In the genomic region with DNA sequence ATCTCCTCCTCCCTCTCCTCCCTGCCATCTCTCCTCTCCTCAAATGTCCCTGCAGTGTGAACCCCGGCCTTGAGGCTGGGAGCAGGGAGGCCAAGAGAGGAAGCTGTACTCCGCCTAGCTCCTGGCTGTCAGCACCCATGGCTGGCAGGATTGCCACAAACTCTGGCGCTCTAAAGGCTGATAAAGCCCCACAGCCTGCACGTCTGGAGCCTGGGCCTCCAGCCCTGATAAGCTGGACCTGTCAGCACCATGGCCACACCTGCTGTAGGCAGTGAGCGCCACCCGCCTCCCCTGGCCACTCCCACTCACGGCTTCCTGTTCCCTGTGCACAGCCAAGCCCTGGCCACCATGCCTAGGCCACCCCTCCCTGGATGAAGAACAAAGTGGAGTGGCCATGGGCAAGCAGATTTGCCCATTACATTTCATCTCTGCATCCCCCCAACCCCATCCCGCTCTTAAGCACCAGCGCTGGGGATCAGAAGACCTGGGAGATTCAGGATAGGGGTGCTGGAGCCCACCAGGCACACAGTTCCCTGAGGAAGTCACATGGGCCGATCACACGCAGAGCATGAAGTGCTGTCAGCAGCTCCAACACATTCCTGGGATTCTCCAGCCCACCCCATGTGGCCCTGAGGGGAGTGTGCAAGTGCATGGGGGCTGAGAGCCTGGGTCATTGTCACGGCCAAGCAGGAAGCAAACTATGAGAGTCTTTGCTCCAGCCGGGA, we compare ENCODE assay signal across 1 cellular context.
TF ChIP-seq lines count a peak whose summit lies in the region.

No MANE protein-coding gene starts in this region.

TF ChIP-seq in K562, 482 proteins besides CTCF, POLR2A, EP300 and RAD21 (continues in another document):
- peak; percentile 98 for TF ChIP-seq TCF3 (CRISPR knock-in tag; IDR thresholded peaks at IDR 0.05)
- no peak for TF ChIP-seq BRF1 (IDR thresholded peaks at IDR 0.05; ENCODE audit: borderline replicate concordance, extremely low read depth, insufficient read length)
- 0 out of 2 replicates have a peak, but pooled peaks have one; percentile 54 for TF ChIP-seq RHOXF2B (CRISPR knock-in tag; conservative IDR thresholded peaks at IDR 0.05)
- 0 out of 2 replicates have a peak, but pooled peaks have one; percentile 12 for TF ChIP-seq PTRF (tag; IDR thresholded peaks at IDR 0.05)
- peak; percentile 66; the same call in 1 of the 2 replicates for TF ChIP-seq TARDBP (IDR thresholded peaks at IDR 0.05)
- TF ChIP-seq RBFOX2 (IDR thresholded peaks at IDR 0.05; ENCODE audit: low read depth, low read length): peak; percentile 78
- TF ChIP-seq, protein P1, sequence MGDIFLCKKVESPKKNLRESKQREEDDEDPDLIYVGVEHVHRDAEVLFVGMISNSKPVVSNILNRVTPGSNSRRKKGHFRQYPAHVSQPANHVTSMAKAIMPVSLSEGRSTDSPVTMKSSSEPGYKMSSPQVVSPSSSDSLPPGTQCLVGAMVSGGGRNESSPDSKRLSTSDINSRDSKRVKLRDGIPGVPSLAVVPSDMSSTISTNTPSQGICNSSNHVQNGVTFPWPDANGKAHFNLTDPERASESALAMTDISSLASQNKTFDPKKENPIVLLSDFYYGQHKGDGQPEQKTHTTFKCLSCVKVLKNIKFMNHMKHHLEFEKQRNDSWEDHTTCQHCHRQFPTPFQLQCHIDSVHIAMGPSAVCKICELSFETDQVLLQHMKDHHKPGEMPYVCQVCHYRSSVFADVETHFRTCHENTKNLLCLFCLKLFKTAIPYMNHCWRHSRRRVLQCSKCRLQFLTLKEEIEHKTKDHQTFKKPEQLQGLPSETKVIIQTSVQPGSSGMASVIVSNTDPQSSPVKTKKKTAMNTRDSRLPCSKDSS (IDR thresholded peaks at IDR 0.05; ENCODE audit: low read depth, partially characterized antibody): no peak
- TF ChIP-seq, protein P2, sequence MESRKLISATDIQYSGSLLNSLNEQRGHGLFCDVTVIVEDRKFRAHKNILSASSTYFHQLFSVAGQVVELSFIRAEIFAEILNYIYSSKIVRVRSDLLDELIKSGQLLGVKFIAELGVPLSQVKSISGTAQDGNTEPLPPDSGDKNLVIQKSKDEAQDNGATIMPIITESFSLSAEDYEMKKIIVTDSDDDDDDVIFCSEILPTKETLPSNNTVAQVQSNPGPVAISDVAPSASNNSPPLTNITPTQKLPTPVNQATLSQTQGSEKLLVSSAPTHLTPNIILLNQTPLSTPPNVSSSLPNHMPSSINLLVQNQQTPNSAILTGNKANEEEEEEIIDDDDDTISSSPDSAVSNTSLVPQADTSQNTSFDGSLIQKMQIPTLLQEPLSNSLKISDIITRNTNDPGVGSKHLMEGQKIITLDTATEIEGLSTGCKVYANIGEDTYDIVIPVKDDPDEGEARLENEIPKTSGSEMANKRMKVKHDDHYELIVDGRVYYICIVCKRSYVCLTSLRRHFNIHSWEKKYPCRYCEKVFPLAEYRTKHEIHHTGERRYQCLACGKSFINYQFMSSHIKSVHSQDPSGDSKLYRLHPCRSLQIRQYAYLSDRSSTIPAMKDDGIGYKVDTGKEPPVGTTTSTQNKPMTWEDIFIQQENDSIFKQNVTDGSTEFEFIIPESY (CRISPR knock-in tag; IDR thresholded peaks at IDR 0.05): peak; percentile 59
- peak; percentile 87 for TF ChIP-seq MYC (IDR thresholded peaks at IDR 0.05; ENCODE audit: low read depth, low read length)
- TF ChIP-seq MYC (CRISPR knock-in tag; IDR thresholded peaks at IDR 0.05; ENCODE audit: borderline replicate concordance, low read depth): peak; percentile 23; the same call in 1 of the 2 replicates
- TF ChIP-seq, protein P3, sequence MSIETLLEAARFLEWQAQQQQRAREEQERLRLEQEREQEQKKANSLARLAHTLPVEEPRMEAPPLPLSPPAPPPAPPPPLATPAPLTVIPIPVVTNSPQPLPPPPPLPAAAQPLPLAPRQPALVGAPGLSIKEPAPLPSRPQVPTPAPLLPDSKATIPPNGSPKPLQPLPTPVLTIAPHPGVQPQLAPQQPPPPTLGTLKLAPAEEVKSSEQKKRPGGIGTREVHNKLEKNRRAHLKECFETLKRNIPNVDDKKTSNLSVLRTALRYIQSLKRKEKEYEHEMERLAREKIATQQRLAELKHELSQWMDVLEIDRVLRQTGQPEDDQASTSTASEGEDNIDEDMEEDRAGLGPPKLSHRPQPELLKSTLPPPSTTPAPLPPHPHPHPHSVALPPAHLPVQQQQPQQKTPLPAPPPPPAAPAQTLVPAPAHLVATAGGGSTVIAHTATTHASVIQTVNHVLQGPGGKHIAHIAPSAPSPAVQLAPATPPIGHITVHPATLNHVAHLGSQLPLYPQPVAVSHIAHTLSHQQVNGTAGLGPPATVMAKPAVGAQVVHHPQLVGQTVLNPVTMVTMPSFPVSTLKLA (conservative IDR thresholded peaks at IDR 0.05): peak; percentile 73 to 87
- TF ChIP-seq ZNF134 (CRISPR knock-in tag; conservative IDR thresholded peaks at IDR 0.05): peak; percentile 8
- 0 out of 2 replicates have a peak, but pooled peaks have one; percentile 29 for TF ChIP-seq GABPB1 (CRISPR knock-in tag; IDR thresholded peaks at IDR 0.05)
- TF ChIP-seq ZC3H11A (IDR thresholded peaks at IDR 0.05; ENCODE audit: low read depth, low read length): no peak
- TF ChIP-seq MEF2D (tag; conservative IDR thresholded peaks at IDR 0.05; ENCODE audit: low read depth): peak; percentile 68; the same call in 1 of the 2 replicates
- TF ChIP-seq PRMT5 (CRISPR knock-in tag; IDR thresholded peaks at IDR 0.05): no peak
- TF ChIP-seq SIN3B (IDR thresholded peaks at IDR 0.05; ENCODE audit: low read depth): 0 out of 2 replicates have a peak, but pooled peaks have one; percentile 20
- TF ChIP-seq, protein P4, sequence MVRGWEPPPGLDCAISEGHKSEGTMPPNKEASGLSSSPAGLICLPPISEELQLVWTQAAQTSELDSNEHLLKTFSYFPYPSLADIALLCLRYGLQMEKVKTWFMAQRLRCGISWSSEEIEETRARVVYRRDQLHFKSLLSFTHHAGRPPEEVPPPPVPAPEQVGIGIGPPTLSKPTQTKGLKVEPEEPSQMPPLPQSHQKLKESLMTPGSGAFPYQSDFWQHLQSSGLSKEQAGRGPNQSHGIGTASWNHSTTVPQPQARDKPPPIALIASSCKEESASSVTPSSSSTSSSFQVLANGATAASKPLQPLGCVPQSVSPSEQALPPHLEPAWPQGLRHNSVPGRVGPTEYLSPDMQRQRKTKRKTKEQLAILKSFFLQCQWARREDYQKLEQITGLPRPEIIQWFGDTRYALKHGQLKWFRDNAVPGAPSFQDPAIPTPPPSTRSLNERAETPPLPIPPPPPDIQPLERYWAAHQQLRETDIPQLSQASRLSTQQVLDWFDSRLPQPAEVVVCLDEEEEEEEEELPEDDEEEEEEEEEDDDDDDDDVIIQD (CRISPR knock-in tag; IDR thresholded peaks at IDR 0.05): 0 out of 2 replicates have a peak, but pooled peaks have one; percentile 41
- TF ChIP-seq, protein P5, sequence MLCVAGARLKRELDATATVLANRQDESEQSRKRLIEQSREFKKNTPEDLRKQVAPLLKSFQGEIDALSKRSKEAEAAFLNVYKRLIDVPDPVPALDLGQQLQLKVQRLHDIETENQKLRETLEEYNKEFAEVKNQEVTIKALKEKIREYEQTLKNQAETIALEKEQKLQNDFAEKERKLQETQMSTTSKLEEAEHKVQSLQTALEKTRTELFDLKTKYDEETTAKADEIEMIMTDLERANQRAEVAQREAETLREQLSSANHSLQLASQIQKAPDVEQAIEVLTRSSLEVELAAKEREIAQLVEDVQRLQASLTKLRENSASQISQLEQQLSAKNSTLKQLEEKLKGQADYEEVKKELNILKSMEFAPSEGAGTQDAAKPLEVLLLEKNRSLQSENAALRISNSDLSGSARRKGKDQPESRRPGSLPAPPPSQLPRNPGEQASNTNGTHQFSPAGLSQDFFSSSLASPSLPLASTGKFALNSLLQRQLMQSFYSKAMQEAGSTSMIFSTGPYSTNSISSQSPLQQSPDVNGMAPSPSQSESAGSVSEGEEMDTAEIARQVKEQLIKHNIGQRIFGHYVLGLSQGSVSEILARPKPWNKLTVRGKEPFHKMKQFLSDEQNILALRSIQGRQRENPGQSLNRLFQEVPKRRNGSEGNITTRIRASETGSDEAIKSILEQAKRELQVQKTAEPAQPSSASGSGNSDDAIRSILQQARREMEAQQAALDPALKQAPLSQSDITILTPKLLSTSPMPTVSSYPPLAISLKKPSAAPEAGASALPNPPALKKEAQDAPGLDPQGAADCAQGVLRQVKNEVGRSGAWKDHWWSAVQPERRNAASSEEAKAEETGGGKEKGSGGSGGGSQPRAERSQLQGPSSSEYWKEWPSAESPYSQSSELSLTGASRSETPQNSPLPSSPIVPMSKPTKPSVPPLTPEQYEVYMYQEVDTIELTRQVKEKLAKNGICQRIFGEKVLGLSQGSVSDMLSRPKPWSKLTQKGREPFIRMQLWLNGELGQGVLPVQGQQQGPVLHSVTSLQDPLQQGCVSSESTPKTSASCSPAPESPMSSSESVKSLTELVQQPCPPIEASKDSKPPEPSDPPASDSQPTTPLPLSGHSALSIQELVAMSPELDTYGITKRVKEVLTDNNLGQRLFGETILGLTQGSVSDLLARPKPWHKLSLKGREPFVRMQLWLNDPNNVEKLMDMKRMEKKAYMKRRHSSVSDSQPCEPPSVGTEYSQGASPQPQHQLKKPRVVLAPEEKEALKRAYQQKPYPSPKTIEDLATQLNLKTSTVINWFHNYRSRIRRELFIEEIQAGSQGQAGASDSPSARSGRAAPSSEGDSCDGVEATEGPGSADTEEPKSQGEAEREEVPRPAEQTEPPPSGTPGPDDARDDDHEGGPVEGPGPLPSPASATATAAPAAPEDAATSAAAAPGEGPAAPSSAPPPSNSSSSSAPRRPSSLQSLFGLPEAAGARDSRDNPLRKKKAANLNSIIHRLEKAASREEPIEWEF (CRISPR knock-in tag; IDR thresholded peaks at IDR 0.05): peak; percentile 93
- peak; percentile 74 for TF ChIP-seq ZNF76 (CRISPR knock-in tag; IDR thresholded peaks at IDR 0.05; ENCODE audit: borderline replicate concordance)
- peak; percentile 97 for TF ChIP-seq POLR2AphosphoS5 (IDR thresholded peaks at IDR 0.05; ENCODE audit: control insufficient read depth, insufficient read depth, low read depth, low read length)
- TF ChIP-seq FUS (optimal IDR thresholded peaks at IDR 0.05; ENCODE audit: low read depth, low read length): no peak
- no peak for TF ChIP-seq ZNF3 (CRISPR knock-in tag; IDR thresholded peaks at IDR 0.05)
- peak; percentile 29 for TF ChIP-seq RBM39 (optimal IDR thresholded peaks at IDR 0.05; ENCODE audit: low read depth, low read length)
- no peak for TF ChIP-seq JUNB (CRISPR knock-in tag; conservative IDR thresholded peaks at IDR 0.05)
- no peak for TF ChIP-seq ZNF12 (CRISPR knock-in tag; IDR thresholded peaks at IDR 0.05)
- no peak for TF ChIP-seq ZNF316 (IDR thresholded peaks at IDR 0.05)
- peak; percentile 89 for TF ChIP-seq MBD2 (IDR thresholded peaks at IDR 0.05; ENCODE audit: borderline replicate concordance, low read depth)
- no peak for TF ChIP-seq NFXL1 (CRISPR knock-in tag; IDR thresholded peaks at IDR 0.05)
- no peak for TF ChIP-seq PTTG1 (tag; IDR thresholded peaks at IDR 0.05; ENCODE audit: low read depth)
- TF ChIP-seq, protein P6, sequence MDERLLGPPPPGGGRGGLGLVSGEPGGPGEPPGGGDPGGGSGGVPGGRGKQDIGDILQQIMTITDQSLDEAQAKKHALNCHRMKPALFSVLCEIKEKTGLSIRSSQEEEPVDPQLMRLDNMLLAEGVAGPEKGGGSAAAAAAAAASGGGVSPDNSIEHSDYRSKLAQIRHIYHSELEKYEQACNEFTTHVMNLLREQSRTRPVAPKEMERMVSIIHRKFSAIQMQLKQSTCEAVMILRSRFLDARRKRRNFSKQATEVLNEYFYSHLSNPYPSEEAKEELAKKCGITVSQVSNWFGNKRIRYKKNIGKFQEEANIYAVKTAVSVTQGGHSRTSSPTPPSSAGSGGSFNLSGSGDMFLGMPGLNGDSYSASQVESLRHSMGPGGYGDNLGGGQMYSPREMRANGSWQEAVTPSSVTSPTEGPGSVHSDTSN (CRISPR knock-in tag; IDR thresholded peaks at IDR 0.05; ENCODE audit: low read depth): peak; percentile 67
- TF ChIP-seq, protein P6 (tag; conservative IDR thresholded peaks at IDR 0.05; ENCODE audit: low read depth): peak; percentile 98
- TF ChIP-seq ETV1 (tag; conservative IDR thresholded peaks at IDR 0.05; ENCODE audit: low read depth): peak; percentile 76
- TF ChIP-seq, protein P7, sequence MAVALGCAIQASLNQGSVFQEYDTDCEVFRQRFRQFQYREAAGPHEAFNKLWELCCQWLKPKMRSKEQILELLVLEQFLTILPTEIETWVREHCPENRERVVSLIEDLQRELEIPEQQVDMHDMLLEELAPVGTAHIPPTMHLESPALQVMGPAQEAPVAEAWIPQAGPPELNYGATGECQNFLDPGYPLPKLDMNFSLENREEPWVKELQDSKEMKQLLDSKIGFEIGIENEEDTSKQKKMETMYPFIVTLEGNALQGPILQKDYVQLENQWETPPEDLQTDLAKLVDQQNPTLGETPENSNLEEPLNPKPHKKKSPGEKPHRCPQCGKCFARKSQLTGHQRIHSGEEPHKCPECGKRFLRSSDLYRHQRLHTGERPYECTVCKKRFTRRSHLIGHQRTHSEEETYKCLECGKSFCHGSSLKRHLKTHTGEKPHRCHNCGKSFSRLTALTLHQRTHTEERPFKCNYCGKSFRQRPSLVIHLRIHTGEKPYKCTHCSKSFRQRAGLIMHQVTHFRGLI (CRISPR knock-in tag; IDR thresholded peaks at IDR 0.05): 0 out of 2 replicates have a peak, but pooled peaks have one; percentile 60
- TF ChIP-seq ZNF444 (CRISPR knock-in tag; IDR thresholded peaks at IDR 0.05): no peak
- no peak for TF ChIP-seq GTF2E2 (tag; IDR thresholded peaks at IDR 0.05)
- TF ChIP-seq, protein P8, sequence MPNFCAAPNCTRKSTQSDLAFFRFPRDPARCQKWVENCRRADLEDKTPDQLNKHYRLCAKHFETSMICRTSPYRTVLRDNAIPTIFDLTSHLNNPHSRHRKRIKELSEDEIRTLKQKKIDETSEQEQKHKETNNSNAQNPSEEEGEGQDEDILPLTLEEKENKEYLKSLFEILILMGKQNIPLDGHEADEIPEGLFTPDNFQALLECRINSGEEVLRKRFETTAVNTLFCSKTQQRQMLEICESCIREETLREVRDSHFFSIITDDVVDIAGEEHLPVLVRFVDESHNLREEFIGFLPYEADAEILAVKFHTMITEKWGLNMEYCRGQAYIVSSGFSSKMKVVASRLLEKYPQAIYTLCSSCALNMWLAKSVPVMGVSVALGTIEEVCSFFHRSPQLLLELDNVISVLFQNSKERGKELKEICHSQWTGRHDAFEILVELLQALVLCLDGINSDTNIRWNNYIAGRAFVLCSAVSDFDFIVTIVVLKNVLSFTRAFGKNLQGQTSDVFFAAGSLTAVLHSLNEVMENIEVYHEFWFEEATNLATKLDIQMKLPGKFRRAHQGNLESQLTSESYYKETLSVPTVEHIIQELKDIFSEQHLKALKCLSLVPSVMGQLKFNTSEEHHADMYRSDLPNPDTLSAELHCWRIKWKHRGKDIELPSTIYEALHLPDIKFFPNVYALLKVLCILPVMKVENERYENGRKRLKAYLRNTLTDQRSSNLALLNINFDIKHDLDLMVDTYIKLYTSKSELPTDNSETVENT (CRISPR knock-in tag; IDR thresholded peaks at IDR 0.05): peak; percentile 87; the same call in 1 of the 2 replicates
- peak; percentile 80 for TF ChIP-seq NFRKB (IDR thresholded peaks at IDR 0.05; ENCODE audit: low read depth)
- peak; percentile 74; the same call in 1 of the 2 replicates for TF ChIP-seq ESRRA (IDR thresholded peaks at IDR 0.05; ENCODE audit: borderline replicate concordance, low read depth)
- TF ChIP-seq DNMT1 (IDR thresholded peaks at IDR 0.05): no peak
- TF ChIP-seq CC2D1A (IDR thresholded peaks at IDR 0.05): peak; percentile 82; the same call in 1 of the 2 replicates
